8 cellular contexts compared by ENCODE assay signal in the genomic region with DNA sequence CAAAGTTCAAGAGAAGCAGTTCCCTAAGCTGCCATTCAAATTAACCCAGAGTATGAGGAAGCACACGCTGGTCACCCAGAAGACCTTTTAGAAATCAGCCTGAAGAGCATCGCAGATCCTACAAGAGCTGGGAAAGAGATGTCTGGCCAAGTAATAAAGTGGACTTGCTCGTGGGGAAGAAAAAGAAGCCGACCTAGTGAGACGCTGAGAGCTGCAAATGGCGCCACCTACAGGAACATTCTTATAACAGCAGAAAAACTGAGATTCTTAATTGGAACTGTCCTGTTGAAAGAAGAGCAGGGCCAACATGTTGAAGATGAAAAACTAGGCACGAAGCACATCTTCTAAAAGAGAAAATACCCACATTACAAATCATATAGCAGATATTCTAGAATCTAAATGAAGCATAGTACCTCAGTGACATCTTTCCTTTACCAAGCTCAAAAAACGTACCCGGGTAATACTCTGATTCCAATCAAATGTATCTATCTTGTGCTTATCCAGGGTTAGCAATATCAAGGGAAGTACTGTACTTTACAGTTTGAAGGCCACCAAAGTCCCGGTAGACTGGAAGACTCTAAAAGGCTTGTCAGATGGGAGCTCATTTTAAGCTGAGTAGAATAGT. TPM values are rescaled to one million over a fixed set of nuclear protein-coding genes. Genes with fewer than 3 reads are reported as not detected.
DNase-seq lines count a peak whose midpoint lies in the region; FAIRE-seq and TF ChIP-seq lines count a peak whose summit lies in the region.

No MANE protein-coding gene starts in this region.

- peaks cover 2% of the 10 kb centered on the region for H3K36me3 Mint-ChIP-seq in T-helper 2 cell treated with Interferon-gamma antibody and Interleukin-4, amounts not matched to agents 5 μg/mL and 100 μg/mL, for 36 hours (ENCODE audit: low read depth)

- TF ChIP-seq CTCF in AG10803 (conservative IDR thresholded peaks at IDR 0.05; ENCODE audit: low read length) = peak; percentile 91
- TF ChIP-seq CTCF in bronchial epithelial cell (IDR thresholded peaks at IDR 0.05; ENCODE audit: insufficient read depth, low read length, severe bottlenecking) = peak; percentile 86

- H3K27me3 Mint-ChIP-seq in T-helper 2 cell treated with Interferon-gamma antibody and Interleukin-4, amounts not matched to agents 5 μg/mL and 100 μg/mL, for 36 hours (ENCODE audit: low read depth) = peaks cover 9% of the 10 kb centered on the region

- FAIRE-seq in GM19239 (lab: Jason Lieb, UNC) (no peak), bronchial epithelial cell (lab: Jason Lieb, UNC) (no peak), islet of Langerhans (lab: Jason Lieb, UNC) (peak; percentile 95)

- no peaks in the 10 kb centered on the region for H3K9me3 Mint-ChIP-seq in T-helper 2 cell treated with Interferon-gamma antibody and Interleukin-4, amounts not matched to agents 5 μg/mL and 100 μg/mL, for 36 hours

- H3K36me3 ChIP-seq in bronchial epithelial cell (ENCODE audit: control insufficient read depth, insufficient read depth, low read length) = no peaks in the 10 kb centered on the region

- peaks cover 31% of the 10 kb centered on the region for H3K4me1 Mint-ChIP-seq in T-helper 2 cell treated with Interferon-gamma antibody and Interleukin-4, amounts not matched to agents 5 μg/mL and 100 μg/mL, for 36 hours (ENCODE audit: low read depth)

- H3K27me3 ChIP-seq in bronchial epithelial cell (ENCODE audit: control insufficient read depth, insufficient read depth, low read length) = no peaks in the 10 kb centered on the region

- no peak overlapping the region for H3K27ac Mint-ChIP-seq in T-helper 2 cell treated with Interferon-gamma antibody and Interleukin-4, amounts not matched to agents 5 μg/mL and 100 μg/mL, for 36 hours

- H3K4me3 ChIP-seq in AG10803 (ENCODE audit: low read length) (no peak overlapping the region), bronchial epithelial cell (ENCODE audit: low read depth, low read length) (no peak overlapping the region)

- peak; percentile 84 for DNase-seq in AG10803 (ENCODE audit: low read depth)
- DNase-seq in GM19239 (ENCODE audit: insufficient read length, low spot score) = peak; percentile 22
- peak; percentile 23 to 24 for DNase-seq in NCI-H187 (lab: John Stamatoyannopoulos, UW)
- DNase-seq in T-helper 2 cell treated with Interferon-gamma antibody and Interleukin-4, amounts not matched to agents 5 μg/mL and 100 μg/mL, for 36 hours (ENCODE audit: low spot score) = peak; percentile 42
- DNase-seq in bronchial epithelial cell (ENCODE audit: low read depth) = peak; percentile 65
- peak; percentile 67 for DNase-seq in smooth muscle cell of the brain vasculature (ENCODE audit: low read depth, low spot score)
- DNase-seq in NK-92 treated with Interleukin-12 subunit alpha and Interleukin-12 subunit beta, amount 100 ng/mL, for 24 hours (lab: John Stamatoyannopoulos, UW) = no peak

- H3K4me3 Mint-ChIP-seq in T-helper 2 cell treated with Interferon-gamma antibody and Interleukin-4, amounts not matched to agents 5 μg/mL and 100 μg/mL, for 36 hours = no peak overlapping the region

RNA-seq across cellular contexts. Expression of a gene that starts 3.9 kb away (rescaled TPM):
- total RNA-seq in bronchial epithelial cell = 20.2 and 21.3 TPM in 2 replicates
